ENCODE assay signal across 8 cellular contexts in the genomic region with DNA sequence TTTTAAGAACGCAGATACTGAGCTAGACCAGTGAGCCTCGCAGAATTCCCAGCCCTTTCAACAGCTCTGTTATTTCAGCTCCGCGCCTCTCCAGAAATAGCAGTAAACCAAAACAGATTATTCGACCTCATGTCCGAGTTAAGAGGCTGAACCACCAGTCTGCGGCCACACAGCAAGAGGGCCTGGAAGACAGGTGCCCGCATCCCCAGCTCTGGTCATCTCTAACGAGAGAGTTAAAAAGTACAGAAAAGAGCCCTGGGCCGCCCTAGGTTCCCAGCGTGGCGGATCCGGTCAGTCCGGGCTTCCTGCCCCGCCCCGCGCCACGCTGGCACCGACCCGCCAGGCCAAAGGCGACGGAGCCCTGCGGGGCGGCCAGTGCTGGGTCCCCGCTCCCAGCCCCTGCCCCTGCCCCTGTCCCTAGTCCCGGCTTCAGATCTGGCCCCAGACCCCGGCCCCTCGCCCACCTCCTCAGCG. TPM values are rescaled to one million over a fixed set of nuclear protein-coding genes. Genes with fewer than 3 reads are reported as not detected.
DNase-seq lines count a peak whose midpoint lies in the region; ATAC-seq, FAIRE-seq and TF ChIP-seq lines count a peak whose summit lies in the region.

No MANE protein-coding gene starts in this region.

- peaks cover 8% of the 10 kb centered on the region for H3K36me3 Mint-ChIP-seq in T-helper 17 cell (ENCODE audit: low read depth)

- no peaks in the 10 kb centered on the region for H3K9me3 Mint-ChIP-seq in stimulated activated naive CD8-positive, alpha-beta T cell treated with anti-CD3 and anti-CD28 coated beads, Interleukin-15, amount 100 ng/mL, for 72 hours

- H3K4me3 ChIP-seq in effector memory CD4-positive, alpha-beta T cell (ENCODE audit: insufficient read depth, low read depth, low read length, poor library complexity, severe bottlenecking): peak overlapping the region; percentile 100
- H3K4me3 ChIP-seq in lung: peak overlapping the region; percentile 93

- no peaks in the 10 kb centered on the region for H3K27me3 Mint-ChIP-seq in T-helper 17 cell
- no peaks in the 10 kb centered on the region for H3K27me3 Mint-ChIP-seq in stimulated activated naive CD8-positive, alpha-beta T cell treated with anti-CD3 and anti-CD28 coated beads, Interleukin-15, amount 100 ng/mL, for 72 hours

- peaks cover 26% of the 10 kb centered on the region for H3K36me3 ChIP-seq in effector memory CD4-positive, alpha-beta T cell (ENCODE audit: control insufficient read depth, insufficient read depth, low read length)
- peaks cover 14 to 24% of the 10 kb centered on the region in 2 donors for H3K36me3 ChIP-seq in lung (ENCODE audit: control insufficient read depth in 2 of 2, insufficient read depth in 2 of 2, low read length in 2 of 2)

- 0 to 1% methylated on average over 25 to 29 of the region's 29 CpGs for WGBS in lung, 2 donors

- peak; percentile 85 for DNase-seq in AG20443 (ENCODE audit: low spot score)
- peak in 1 of 3 donors; percentile 18 for DNase-seq in T-helper 17 cell
- no peak for DNase-seq in effector memory CD4-positive, alpha-beta T cell
- peak; percentile 61 for DNase-seq in lung (ENCODE audit: low spot score)
- DNase-seq in stimulated activated naive CD8-positive, alpha-beta T cell treated with anti-CD3 and anti-CD28 coated beads, Interleukin-15, amount 100 ng/mL, for 72 hours: peak in 1 of 2 donors; percentile 53
- no peak for DNase-seq in D721Med (ENCODE audit: insufficient read length, low spot score)

- no peak for FAIRE-seq in D721Med (lab: Jason Lieb, UNC)

- peak overlapping the region; percentile 100 for H3K27ac ChIP-seq in effector memory CD4-positive, alpha-beta T cell (ENCODE audit: insufficient read depth, low read length, poor library complexity, severe bottlenecking)
- H3K27ac ChIP-seq in lung (ENCODE audit: low read depth in 1 of 2, low read length in 1 of 2): peak overlapping the region; percentile 100

- H3K4me1 Mint-ChIP-seq in T-helper 17 cell: peaks cover 39% of the 10 kb centered on the region
- H3K4me1 Mint-ChIP-seq in stimulated activated naive CD8-positive, alpha-beta T cell treated with anti-CD3 and anti-CD28 coated beads, Interleukin-15, amount 100 ng/mL, for 72 hours: peaks cover 51% of the 10 kb centered on the region

- H3K27ac Mint-ChIP-seq in T-helper 17 cell: peak overlapping the region; percentile 100
- H3K27ac Mint-ChIP-seq in stimulated activated naive CD8-positive, alpha-beta T cell treated with anti-CD3 and anti-CD28 coated beads, Interleukin-15, amount 100 ng/mL, for 72 hours: peak overlapping the region; percentile 99 to 100

- no peaks in the 10 kb centered on the region for H3K27me3 ChIP-seq in effector memory CD4-positive, alpha-beta T cell (replicated peaks; ENCODE audit: control insufficient read depth, insufficient read depth, low read length, poor library complexity, severe bottlenecking)
- H3K27me3 ChIP-seq in lung (ENCODE audit: control insufficient read depth, insufficient read depth): no peaks in the 10 kb centered on the region

- H3K9me3 ChIP-seq in T-helper 17 cell (ENCODE audit: control insufficient read depth, low read length, poor library complexity, severe bottlenecking) (no peaks in the 10 kb centered on the region), lung (ENCODE audit: control insufficient read depth in 2 of 2, insufficient read depth in 1 of 2, low read length in 1 of 2) (no peaks in the 10 kb centered on the region)
- H3K9me3 ChIP-seq in effector memory CD4-positive, alpha-beta T cell (ENCODE audit: control insufficient read depth, low read length): no peaks in the 10 kb centered on the region

- ATAC-seq in GM18909 (IDR thresholded peaks at IDR 0.05; ENCODE audit: poor library complexity, unreplicated experiment): peak; percentile 36
- peak; percentile 20 for ATAC-seq in HG03280 (IDR thresholded peaks at IDR 0.05; ENCODE audit: unreplicated experiment)
- ATAC-seq in T-helper 17 cell: peak; percentile 34
- peak; percentile 83 for ATAC-seq in lung (ENCODE audit: insufficient read depth, low FRiP score)
- peak; percentile 48 for ATAC-seq in stimulated activated naive CD8-positive, alpha-beta T cell treated with anti-CD3 and anti-CD28 coated beads, Interleukin-15, amount 100 ng/mL, for 72 hours

- TF ChIP-seq CTCF in lung (IDR thresholded peaks at IDR 0.05; ENCODE audit: control extremely low read depth, extremely low read depth) (no peak), D721Med (IDR thresholded peaks at IDR 0.05; ENCODE audit: insufficient read depth, missing control alignments) (no peak)

- H3K4me1 ChIP-seq in effector memory CD4-positive, alpha-beta T cell (ENCODE audit: control insufficient read depth, insufficient read depth, low read length, poor library complexity, severe bottlenecking): peaks cover 34% of the 10 kb centered on the region
- H3K4me1 ChIP-seq in lung (ENCODE audit: control insufficient read depth in 2 of 2, insufficient read depth in 2 of 2, low read length in 2 of 2): peaks cover 4 to 20% of the 10 kb centered on the region in 2 donors

- H3K4me3 Mint-ChIP-seq in T-helper 17 cell: peak overlapping the region; percentile 99
- peak overlapping the region; percentile 83 to 85 for H3K4me3 Mint-ChIP-seq in stimulated activated naive CD8-positive, alpha-beta T cell treated with anti-CD3 and anti-CD28 coated beads, Interleukin-15, amount 100 ng/mL, for 72 hours

RNA-seq across cellular contexts. Expression of a gene that starts 0.5 kb away (rescaled TPM):
- 100 to 1,000 TPM; 146 to 156 TPM for total RNA-seq in T-helper 17 cell
- total RNA-seq in lung: 100 to 1,000 TPM; 298 to 341 TPM
- 100 to 1,000 TPM; 144 to 324 TPM for polyA plus RNA-seq in lung

RNA-seq across cellular contexts. Expression of a gene that starts 27.4 kb away (rescaled TPM):
- total RNA-seq in T-helper 17 cell (10 to 100 TPM; 13.9 to 24.5 TPM), lung (10 to 100 TPM; 21.4 to 29.2 TPM)
- polyA plus RNA-seq in lung: 10 to 100 TPM in 1 of 2 donors, 1 to 10 TPM in 1; 7.8 to 11.4 TPM

RNA-seq across cellular contexts. Expression of a gene that starts 58.0 kb away (rescaled TPM):
- total RNA-seq in T-helper 17 cell (1 to 10 TPM; 5.6 to 7.2 TPM), lung (10 to 100 TPM; 10.3 to 11.2 TPM)
- 10 to 100 TPM; 15.4 to 19.8 TPM for polyA plus RNA-seq in lung

RNA-seq across cellular contexts. Expression of a gene that starts 58.3 kb away (rescaled TPM):
- total RNA-seq in T-helper 17 cell (1 to 10 TPM; 7.5 to 8.3 TPM), lung (10 to 100 TPM in 1 of 2 donors, 1 to 10 TPM in 1; 8.6 to 10.0 TPM)
- 10 to 100 TPM in 1 of 2 donors, 1 to 10 TPM in 1; 6.0 to 10.4 TPM for polyA plus RNA-seq in lung

Comparison
In these comparisons a context has a peak if more than half of its experiments do, and no peak if none do; other contexts are left out.
1. DNase-seq: peak in AG20443 (single experiment) and lung (single experiment); none in effector memory CD4-positive, alpha-beta T cell (0 of 3) and D721Med (single experiment).
2. ATAC-seq: peak in every context shown above with its lines; median percentile 83 in lung; 48 in stimulated activated naive CD8-positive, alpha-beta T cell treated with anti-CD3 and anti-CD28 coated beads, Interleukin-15, amount 100 ng/mL, for 72 hours; 36 in GM18909; 34 in T-helper 17 cell; 20 in HG03280.